In the genomic region with DNA sequence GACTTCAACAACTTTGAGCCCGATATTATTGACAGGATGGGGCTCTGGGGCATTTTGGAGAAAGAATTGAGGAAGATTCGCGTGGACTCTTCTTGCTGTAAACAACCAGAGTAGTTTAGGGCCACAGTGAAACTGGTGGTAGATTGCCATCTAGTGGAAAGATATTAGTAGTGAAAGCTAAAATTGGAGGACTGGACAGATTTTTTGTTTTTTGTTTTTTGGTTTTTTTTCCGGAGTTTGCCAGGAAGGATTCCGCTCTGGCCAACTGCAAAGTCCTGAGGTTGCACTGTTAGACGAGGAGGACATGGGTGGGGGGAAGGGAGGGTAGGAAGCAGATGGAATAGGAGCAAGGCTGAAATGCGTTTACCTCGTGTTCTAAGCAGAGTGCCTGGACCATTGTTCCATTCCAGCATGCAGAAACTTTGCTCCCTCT, we compare ENCODE assay signal across 8 cellular contexts.
DNase-seq lines count a peak whose midpoint lies in the region; ATAC-seq and TF ChIP-seq lines count a peak whose summit lies in the region.

No MANE protein-coding gene starts in this region.

- H3K9ac ChIP-seq in OCI-LY3 (ENCODE audit: low read length): no peak overlapping the region

- H3K79me2 ChIP-seq in OCI-LY3 (ENCODE audit: low read length): no peaks in the 10 kb centered on the region

- H3K27ac ChIP-seq in OCI-LY3 (ENCODE audit: low read length): no peak overlapping the region

- no peaks in the 10 kb centered on the region for H3K9me3 ChIP-seq in OCI-LY3 (ENCODE audit: insufficient read depth, low read length)

- no peaks in the 10 kb centered on the region for H3K4me1 ChIP-seq in OCI-LY3 (ENCODE audit: low read length)

- H2AFZ ChIP-seq in OCI-LY3 (ENCODE audit: low read depth, low read length): no peak overlapping the region

- ATAC-seq in GM19043 (IDR thresholded peaks at IDR 0.05; ENCODE audit: low read depth, unreplicated experiment) (peak; percentile 79), HG03378 (IDR thresholded peaks at IDR 0.05; ENCODE audit: unreplicated experiment) (peak; percentile 81)

- H4K20me1 ChIP-seq in OCI-LY3 (ENCODE audit: insufficient read depth, low read length): peaks cover 3% of the 10 kb centered on the region; the same call in 1 of the 2 replicates

- no peaks in the 10 kb centered on the region for H3K36me3 ChIP-seq in OCI-LY3 (replicated peaks; ENCODE audit: low read depth, low read length)

- DNase-seq in DMS79 (lab: John Stamatoyannopoulos, UW) (peak; percentile 1), cardiac fibroblast (ENCODE audit: low read depth in 2 of 2) (peak; percentile 78 to 80), kidney glomerular epithelial cell (lab: John Stamatoyannopoulos, UW) (peak; percentile 59), superior temporal gyrus (ENCODE audit: extremely low spot score) (peak; percentile 86)
- no peak for DNase-seq in stimulated activated CD4-positive, alpha-beta T cell treated with anti-CD3 and anti-CD28 coated beads, Interleukin-4, amount 100 ng/mL, for 1 hour

- H3K4me3 ChIP-seq in OCI-LY3 (ENCODE audit: low read length): no peak overlapping the region
- H3K4me3 ChIP-seq in cardiac fibroblast (replicated peaks in 1 of 2; ENCODE audit: low read depth in 2 of 2, low read length in 2 of 2): peak overlapping the region; percentile 4 to 20

- peaks cover 52% of the 10 kb centered on the region for H3K27me3 ChIP-seq in OCI-LY3 (ENCODE audit: low read depth, low read length)

- TF ChIP-seq CTCF in OCI-LY3 (IDR thresholded peaks at IDR 0.05; ENCODE audit: low read depth, low read length) (peak; percentile 80), cardiac fibroblast (IDR thresholded peaks at IDR 0.05; ENCODE audit: low read depth, low read length) (peak; percentile 61)

- peak overlapping the region; percentile 25; the same call in 1 of the 2 replicates for H3K4me2 ChIP-seq in OCI-LY3 (ENCODE audit: low read length)
